ENCODE assay signal across 1 cellular context in genomic region chr3:189184566-189184965, GRCh38.
TF ChIP-seq lines count a peak whose summit lies in the region.

No MANE protein-coding gene starts in this region.

TF ChIP-seq in SK-N-SH treated with all-trans-retinoic acid at 6 μM for 48 hours, 23 proteins besides CTCF, POLR2A, EP300 and RAD21 (continued from another document):
- TF ChIP-seq, protein P1, sequence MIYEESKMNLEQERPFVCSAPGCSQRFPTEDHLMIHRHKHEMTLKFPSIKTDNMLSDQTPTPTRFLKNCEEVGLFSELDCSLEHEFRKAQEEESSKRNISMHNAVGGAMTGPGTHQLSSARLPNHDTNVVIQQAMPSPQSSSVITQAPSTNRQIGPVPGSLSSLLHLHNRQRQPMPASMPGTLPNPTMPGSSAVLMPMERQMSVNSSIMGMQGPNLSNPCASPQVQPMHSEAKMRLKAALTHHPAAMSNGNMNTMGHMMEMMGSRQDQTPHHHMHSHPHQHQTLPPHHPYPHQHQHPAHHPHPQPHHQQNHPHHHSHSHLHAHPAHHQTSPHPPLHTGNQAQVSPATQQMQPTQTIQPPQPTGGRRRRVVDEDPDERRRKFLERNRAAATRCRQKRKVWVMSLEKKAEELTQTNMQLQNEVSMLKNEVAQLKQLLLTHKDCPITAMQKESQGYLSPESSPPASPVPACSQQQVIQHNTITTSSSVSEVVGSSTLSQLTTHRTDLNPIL (CRISPR knock-in tag; IDR thresholded peaks at IDR 0.05; ENCODE audit: low read depth), result no peak
